ENCODE assay signal across 7 cellular contexts in the genomic region with DNA sequence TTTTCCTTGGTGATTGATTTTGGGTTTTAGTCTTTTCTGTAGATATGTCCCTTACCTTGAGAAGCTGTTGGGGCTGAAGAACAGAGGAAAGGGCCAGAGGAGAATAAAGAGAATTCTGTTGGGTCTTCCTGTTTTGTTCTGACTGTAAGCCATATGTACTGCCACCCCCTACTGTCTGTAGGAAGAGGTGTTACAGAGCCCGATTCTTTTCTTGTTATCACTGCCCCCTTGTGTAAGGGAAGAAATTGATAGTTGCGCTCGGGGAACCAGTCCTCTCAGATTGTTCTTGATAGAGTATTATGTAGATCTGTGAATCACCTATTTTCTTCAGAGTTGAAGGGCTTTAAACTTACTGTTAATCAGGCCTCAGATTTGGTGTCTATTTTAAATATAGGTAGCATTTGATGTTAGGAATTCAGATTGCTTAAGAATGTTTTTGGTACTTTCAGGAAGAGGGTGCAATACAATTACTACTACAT. TPM values are rescaled to one million over a fixed set of nuclear protein-coding genes. Genes with fewer than 3 reads are reported as not detected.
DNase-seq lines count a peak whose midpoint lies in the region; ATAC-seq, FAIRE-seq and TF ChIP-seq lines count a peak whose summit lies in the region.

No MANE protein-coding gene starts in this region.

- no peaks in the 10 kb centered on the region for H4K20me1 ChIP-seq in GM12878 (ENCODE audit: control insufficient read depth, insufficient read depth)

- no peak overlapping the region for H2AFZ ChIP-seq in GM12878 (ENCODE audit: control insufficient read depth, low read depth, low read length)

- no peak overlapping the region for H3K4me2 ChIP-seq in GM12878 (ENCODE audit: control insufficient read depth, insufficient read depth)

- no peak for TF ChIP-seq POLR2A in GM12878 (IDR thresholded peaks at IDR 0.05; ENCODE audit: low read depth, low read length)

- H3K36me3 ChIP-seq in GM12878 (ENCODE audit: control insufficient read depth in 2 of 2, insufficient read depth in 2 of 2, low read length in 1 of 2): no peaks in the 10 kb centered on the region

- no peak overlapping the region for H3K27ac ChIP-seq in GM12878 (ENCODE audit: control insufficient read depth, insufficient read depth)

- RAD21 ChIA-PET in GM12878 (lab: Charles Lee; ENCODE audit: unreplicated experiment): no interaction called here

- 0% methylated on average over 3 of the region's 3 CpGs for WGBS in GM12878 (ENCODE audit: insufficient coverage, insufficient replicate concordance, low lambda C conversion rate, missing lambda C conversion rate)

- H3K79me2 ChIP-seq in GM12878 (ENCODE audit: control insufficient read depth, insufficient read depth, low read length): no peaks in the 10 kb centered on the region

- H3K9me3 ChIP-seq in GM12878 (replicated peaks; ENCODE audit: control insufficient read depth, insufficient read depth, low read length): no peaks in the 10 kb centered on the region; the same call in 2 of the 3 replicates

- no TSS peak for BruUV-seq in GM12878 (replicated peaks; lab: Mats Ljungman, UMichigan)

- no peak for TF ChIP-seq EP300 in GM12878 (IDR thresholded peaks at IDR 0.05; ENCODE audit: borderline replicate concordance in 1 of 2, control insufficient read depth in 1 of 2, low read depth in 2 of 2, low read length in 2 of 2)

- ATAC-seq in HG02610 (IDR thresholded peaks at IDR 0.05; ENCODE audit: unreplicated experiment) (peak; percentile 56), GM12878 (peak; percentile 96)

- no peak overlapping the region for H3K9ac ChIP-seq in GM12878 (ENCODE audit: control insufficient read depth, insufficient read depth, low read length)

- DNase-seq in NCI-H1417 (lab: John Stamatoyannopoulos, UW): peak; percentile 72 to 91 (median 85)
- peak; percentile 94 for DNase-seq in SKM-1 treated with dmso at 0.1 percent for 144 hours (lab: John Stamatoyannopoulos, UW; ENCODE audit: unreplicated experiment)
- peak; percentile 24 for DNase-seq in GM12878 (ENCODE audit: low read depth, low spot score)
- DNase-seq in iPS-NIHi11 (ENCODE audit: low spot score): peak; percentile 87
- DNase-seq in stimulated activated CD4-positive, alpha-beta T cell treated with anti-CD3 and anti-CD28 coated beads, Interleukin-12 subunit alpha, Interleukin-12 subunit beta, amount 100 ng/mL, for 4 hours: peak; percentile 9

- SMC1A ChIA-PET in GM12878 (lab: Charles Lee; ENCODE audit: uncharacterized antibody, unreplicated experiment): no interaction called here

- peak; percentile 76 for FAIRE-seq in GM12878 (lab: Jason Lieb, UNC)

- in situ Hi-C loops in GM12878 (cut with MboI): no loop called here

- H3K4me3 ChIP-seq in GM12878: no peak overlapping the region

- peaks cover 3 to 12% of the 10 kb centered on the region in 2 experiments for H3K27me3 ChIP-seq in GM12878 (replicated peaks in 1 of 2; ENCODE audit: control insufficient read depth in 2 of 2, insufficient read depth in 2 of 2, low read length in 1 of 2)

- CTCF ChIA-PET in GM12878 (lab: Yijun Ruan, JAX): no interaction called here

- TF ChIP-seq CTCF in GM12873 (IDR thresholded peaks at IDR 0.05; ENCODE audit: insufficient read depth, low read depth, low read length, missing control alignments) (peak; percentile 77), GM12878 (IDR thresholded peaks at IDR 0.05 in 2 of 3, conservative IDR thresholded peaks at IDR 0.05 in 1 of 3; ENCODE audit: control insufficient read depth in 2 of 3, extremely low read depth in 1 of 3, insufficient read depth in 1 of 3, low read depth in 3 of 3, low read length in 3 of 3) (peak; percentile 75 to 96 (median 87))

- intact Hi-C loops in GM12878 (cut with micrococcal nuclease; ENCODE audit: unreplicated experiment): loop anchor here (1.0 to 5.0 kb wide), 3 partner anchors 246 to 296 kb away; no protein-coding TSS in a partner anchor

- peak; percentile 74 for TF ChIP-seq RAD21 in GM12878 (IDR thresholded peaks at IDR 0.05; ENCODE audit: insufficient read depth, low read depth, low read length)

- POLR2A ChIA-PET in GM12878 (lab: Charles Lee): no interaction called here

- H3K4me1 ChIP-seq in GM12878 (ENCODE audit: control insufficient read depth, insufficient read depth, low read length): peaks cover 8% of the 10 kb centered on the region

TF ChIP-seq in GM12878, 131 proteins besides CTCF, POLR2A, EP300 and RAD21 (continues in another document):
- TF ChIP-seq SPI1 (IDR thresholded peaks at IDR 0.05; ENCODE audit: borderline replicate concordance, insufficient read depth, low read depth, low read length): peak; percentile 47; the same call in 1 of the 2 replicates
- no peak for TF ChIP-seq TAF1 (IDR thresholded peaks at IDR 0.05; ENCODE audit: borderline replicate concordance, low read depth, low read length)
- TF ChIP-seq CREM (IDR thresholded peaks at IDR 0.05; ENCODE audit: low read depth): no peak
- no peak for TF ChIP-seq HDAC2 (IDR thresholded peaks at IDR 0.05)
- TF ChIP-seq, protein P1, sequence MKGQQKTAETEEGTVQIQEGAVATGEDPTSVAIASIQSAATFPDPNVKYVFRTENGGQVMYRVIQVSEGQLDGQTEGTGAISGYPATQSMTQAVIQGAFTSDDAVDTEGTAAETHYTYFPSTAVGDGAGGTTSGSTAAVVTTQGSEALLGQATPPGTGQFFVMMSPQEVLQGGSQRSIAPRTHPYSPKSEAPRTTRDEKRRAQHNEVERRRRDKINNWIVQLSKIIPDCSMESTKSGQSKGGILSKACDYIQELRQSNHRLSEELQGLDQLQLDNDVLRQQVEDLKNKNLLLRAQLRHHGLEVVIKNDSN (IDR thresholded peaks at IDR 0.05; ENCODE audit: borderline replicate concordance, extremely low read length, insufficient read depth, low read depth, low read length): no peak
- TF ChIP-seq HDGF (IDR thresholded peaks at IDR 0.05): no peak
- no peak for TF ChIP-seq YY1 (IDR thresholded peaks at IDR 0.05; ENCODE audit: low read depth, low read length)
- TF ChIP-seq RCOR1 (conservative IDR thresholded peaks at IDR 0.05; ENCODE audit: low read depth, low read length): no peak
- no peak for TF ChIP-seq CREB1 (IDR thresholded peaks at IDR 0.05; ENCODE audit: low read depth)
- no peak for TF ChIP-seq ASH2L (IDR thresholded peaks at IDR 0.05; ENCODE audit: borderline replicate concordance, low read depth)
- no peak for TF ChIP-seq NFIC (IDR thresholded peaks at IDR 0.05; ENCODE audit: low read depth, low read length)
- TF ChIP-seq, protein P2, sequence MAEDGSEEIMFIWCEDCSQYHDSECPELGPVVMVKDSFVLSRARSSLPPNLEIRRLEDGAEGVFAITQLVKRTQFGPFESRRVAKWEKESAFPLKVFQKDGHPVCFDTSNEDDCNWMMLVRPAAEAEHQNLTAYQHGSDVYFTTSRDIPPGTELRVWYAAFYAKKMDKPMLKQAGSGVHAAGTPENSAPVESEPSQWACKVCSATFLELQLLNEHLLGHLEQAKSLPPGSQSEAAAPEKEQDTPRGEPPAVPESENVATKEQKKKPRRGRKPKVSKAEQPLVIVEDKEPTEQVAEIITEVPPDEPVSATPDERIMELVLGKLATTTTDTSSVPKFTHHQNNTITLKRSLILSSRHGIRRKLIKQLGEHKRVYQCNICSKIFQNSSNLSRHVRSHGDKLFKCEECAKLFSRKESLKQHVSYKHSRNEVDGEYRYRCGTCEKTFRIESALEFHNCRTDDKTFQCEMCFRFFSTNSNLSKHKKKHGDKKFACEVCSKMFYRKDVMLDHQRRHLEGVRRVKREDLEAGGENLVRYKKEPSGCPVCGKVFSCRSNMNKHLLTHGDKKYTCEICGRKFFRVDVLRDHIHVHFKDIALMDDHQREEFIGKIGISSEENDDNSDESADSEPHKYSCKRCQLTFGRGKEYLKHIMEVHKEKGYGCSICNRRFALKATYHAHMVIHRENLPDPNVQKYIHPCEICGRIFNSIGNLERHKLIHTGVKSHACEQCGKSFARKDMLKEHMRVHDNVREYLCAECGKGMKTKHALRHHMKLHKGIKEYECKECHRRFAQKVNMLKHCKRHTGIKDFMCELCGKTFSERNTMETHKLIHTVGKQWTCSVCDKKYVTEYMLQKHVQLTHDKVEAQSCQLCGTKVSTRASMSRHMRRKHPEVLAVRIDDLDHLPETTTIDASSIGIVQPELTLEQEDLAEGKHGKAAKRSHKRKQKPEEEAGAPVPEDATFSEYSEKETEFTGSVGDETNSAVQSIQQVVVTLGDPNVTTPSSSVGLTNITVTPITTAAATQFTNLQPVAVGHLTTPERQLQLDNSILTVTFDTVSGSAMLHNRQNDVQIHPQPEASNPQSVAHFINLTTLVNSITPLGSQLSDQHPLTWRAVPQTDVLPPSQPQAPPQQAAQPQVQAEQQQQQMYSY (CRISPR knock-in tag; IDR thresholded peaks at IDR 0.05): no peak
- peak; percentile 72; the same call in 1 of the 2 replicates for TF ChIP-seq IRF4 (IDR thresholded peaks at IDR 0.05; ENCODE audit: low read depth, low read length)

RNA-seq across cellular contexts. Expression of a gene that starts 2.4 kb away (rescaled TPM):
- total RNA-seq in GM12878 (2013; cell fraction: nucleolus; rRNA removed): 1.2 and 1.3 TPM in 2 replicates
- total RNA-seq in GM12878 (2014; rRNA removed) (under 0.01 TPM in 2 replicates), GM12878 (2014; rRNA removed; fragmentation: Illumina TruSeq; extraction: Trizol) (0.05 and 0.09 TPM in 2 replicates), GM12878 (2021) (0.13 and 0.40 TPM in 2 replicates)
- polyA plus RNA-seq in GM12878 (2011; ENCODE audit: low read depth): 0.16 TPM
- polyA plus RNA-seq in GM12878 (2011; rRNA removed) (0.01 and 0.03 TPM in 2 replicates), GM12878 (2014; fragmentation: Illumina TruSeq; extraction: Trizol) (0.03 TPM in 2 replicates), GM12878 (2014; fragmentation: Nextera tagmentation; extraction: Ambion mirVana) (under 1 TPM in 1 of 2 experiments, not detected in 1; under 0.01 TPM), GM12878 (2014; rRNA removed) (0.04 and 0.08 TPM in 2 replicates), GM12878 (2016; fragmentation: Nextera tagmentation; extraction: Ambion mirVana) (under 1 TPM in 1 of 2 experiments, not detected in 1; 0.01 TPM)
- polyA plus RNA-seq in GM12878 (2011; cell fraction: cytosol; rRNA removed): 0.01 and 0.02 TPM in 2 replicates
- 0.04 TPM in 2 replicates for polyA plus RNA-seq in GM12878 (2011; cell fraction: nucleus; rRNA removed)
- polyA plus RNA-seq in GM12878 (2012): 0.12 and 0.20 TPM in 2 replicates
- polyA minus RNA-seq in GM12878 (2011; rRNA and poly(A)+ RNA removed): 0.05 and 0.29 TPM in 2 replicates
- 0.10 and 0.13 TPM in 2 replicates for polyA minus RNA-seq in GM12878 (2011; cell fraction: cytosol; rRNA and poly(A)+ RNA removed)
- polyA minus RNA-seq in GM12878 (2011; cell fraction: nucleus; rRNA and poly(A)+ RNA removed): 0.19 and 1.2 TPM in 2 replicates

Comparison
In these comparisons a context has a peak if more than half of its experiments do, and no peak if none do; other contexts are left out.
1. DNase-seq: peak in every context shown above with its lines; median percentile 94 in SKM-1 treated with dmso at 0.1 percent for 144 hours; 87 in iPS-NIHi11; 85 in NCI-H1417; 24 in GM12878; 9 in stimulated activated CD4-positive, alpha-beta T cell treated with anti-CD3 and anti-CD28 coated beads, Interleukin-12 subunit alpha, Interleukin-12 subunit beta, amount 100 ng/mL, for 4 hours.